In genomic region chr5:2531318-2531717, GRCh38 we compare ENCODE assay signal across 24 cellular contexts.
DNase-seq lines count a peak whose midpoint lies in the region; ATAC-seq, FAIRE-seq and TF ChIP-seq lines count a peak whose summit lies in the region.
"Had no signal": no experiment of that assay in that cellular context is flagged by ENCODE, and none has a peak within 500 bp of the region (broad histone marks: within the 10 kb centered on the region; RNA-seq: fewer than 3 reads in every experiment).

No MANE protein-coding gene starts in this region.

- BruUV-seq in HepG2 (replicated peaks; lab: Mats Ljungman, UMichigan) (no TSS peak), GM12878 (replicated peaks; lab: Mats Ljungman, UMichigan) (no TSS peak)

- peak; percentile 50 for FAIRE-seq in HepG2 (lab: Jason Lieb, UNC)
- FAIRE-seq in GM12878 (lab: Jason Lieb, UNC): no peak
- FAIRE-seq: A549, D721Med, GM12891, GM18507, H54 had no signal

- in situ Hi-C loops in HepG2 (cut with HindIII; ENCODE audit: extremely low pct_ligation_motif_present, low pct_unique_long_range_greater_than_20kb) (no loop called here), GM12878 (cut with MboI) (no loop called here)

- 0% methylated on average over 2 of the region's 2 CpGs for WGBS in HepG2 (ENCODE audit: low lambda C conversion rate)
- 78% methylated on average over 2 of the region's 2 CpGs for WGBS in right lobe of liver (ENCODE audit: insufficient coverage, low coverage, low lambda C conversion rate, missing lambda C conversion rate)
- WGBS in GM12878 (ENCODE audit: insufficient coverage, insufficient replicate concordance, low lambda C conversion rate, missing lambda C conversion rate): 63% methylated on average over 2 of the region's 2 CpGs

- no peak for TF ChIP-seq EP300 in HepG2 (IDR thresholded peaks at IDR 0.05; ENCODE audit: low read depth in 2 of 2, low read length in 2 of 2)
- no peak for TF ChIP-seq EP300 in HepG2 (CRISPR knock-in tag; IDR thresholded peaks at IDR 0.05; ENCODE audit: borderline replicate concordance)
- TF ChIP-seq EP300 in GM12878 (IDR thresholded peaks at IDR 0.05; ENCODE audit: borderline replicate concordance in 1 of 2, control insufficient read depth in 1 of 2, low read depth in 2 of 2, low read length in 2 of 2): no peak

- H3K4me1 ChIP-seq in HepG2 (ENCODE audit: insufficient read depth, low read length) (no peaks in the 10 kb centered on the region), right lobe of liver (no peaks in the 10 kb centered on the region), GM12878 (ENCODE audit: control insufficient read depth, insufficient read depth, low read length) (no peaks in the 10 kb centered on the region)
- H3K4me1 ChIP-seq: A549, HAP-1 had no signal

- H3K4me2 ChIP-seq in HepG2 (ENCODE audit: low read depth, low read length): no peak overlapping the region
- no peak overlapping the region for H3K4me2 ChIP-seq in GM12878 (ENCODE audit: control insufficient read depth, insufficient read depth)
- H3K4me2 ChIP-seq: A549, GM23338 had no signal

- no peak overlapping the region for H3K4me3 ChIP-seq in HepG2 (replicated peaks in 1 of 3; ENCODE audit: insufficient read depth in 1 of 3, low read depth in 2 of 3, low read length in 3 of 3)
- H3K4me3 ChIP-seq in right lobe of liver: no peak overlapping the region
- H3K4me3 ChIP-seq in GM12878: no peak overlapping the region
- H3K4me3 ChIP-seq: A549, GM23338, HAP-1 had no signal

- TF ChIP-seq POLR2A in HepG2 (IDR thresholded peaks at IDR 0.05; ENCODE audit: insufficient read depth in 1 of 2, low read depth in 2 of 2, low read length in 2 of 2) (no peak), right lobe of liver (IDR thresholded peaks at IDR 0.05) (no peak), GM12878 (IDR thresholded peaks at IDR 0.05; ENCODE audit: low read depth, low read length) (no peak)

- H2AFZ ChIP-seq in HepG2 (ENCODE audit: low read length) (no peak overlapping the region), GM12878 (ENCODE audit: control insufficient read depth, low read depth, low read length) (no peak overlapping the region)
- H2AFZ ChIP-seq: GM23338 had no signal

- RAD21 ChIA-PET in GM12878 (lab: Charles Lee; ENCODE audit: unreplicated experiment): no interaction called here

- no peak overlapping the region for H3K27ac ChIP-seq in HepG2 (ENCODE audit: extremely low read length, insufficient read depth, low read length)
- H3K27ac ChIP-seq in right lobe of liver: no peak overlapping the region
- H3K27ac ChIP-seq in GM12878 (ENCODE audit: control insufficient read depth, insufficient read depth): no peak overlapping the region
- H3K27ac ChIP-seq: 22Rv1, A549 had no signal

- TF ChIP-seq CTCF in HepG2 (CRISPR knock-in tag; IDR thresholded peaks at IDR 0.05) (no peak), right lobe of liver (IDR thresholded peaks at IDR 0.05) (no peak), GM12878 (IDR thresholded peaks at IDR 0.05 in 2 of 3, conservative IDR thresholded peaks at IDR 0.05 in 1 of 3; ENCODE audit: control insufficient read depth in 2 of 3, extremely low read depth in 1 of 3, insufficient read depth in 1 of 3, low read depth in 3 of 3, low read length in 3 of 3) (no peak)

- no peak for TF ChIP-seq RAD21 in HepG2 (CRISPR knock-in tag; IDR thresholded peaks at IDR 0.05)
- no peak for TF ChIP-seq RAD21 in GM12878 (IDR thresholded peaks at IDR 0.05; ENCODE audit: insufficient read depth, low read depth, low read length)

- H3K27me3 ChIP-seq in HepG2 (ENCODE audit: control insufficient read depth in 1 of 2, insufficient read depth in 2 of 2, low read length in 2 of 2) (no peaks in the 10 kb centered on the region; a peak in 1 of 5 replicates), right lobe of liver (no peaks in the 10 kb centered on the region), GM12878 (replicated peaks in 1 of 2; ENCODE audit: control insufficient read depth in 2 of 2, insufficient read depth in 2 of 2, low read length in 1 of 2) (no peaks in the 10 kb centered on the region)

- no peak for DNase-seq in HepG2 (ENCODE audit: low spot score)
- no peak for DNase-seq in right lobe of liver
- DNase-seq in GM12878 (ENCODE audit: low read depth, low spot score): no peak
- DNase-seq in islet precursor cell: peak; percentile 14
- no peak for DNase-seq in Ammon's horn (ENCODE audit: low spot score)
- no peak for DNase-seq in cortex of kidney (lab: John Stamatoyannopoulos, UW)
- no peak for DNase-seq in 8988T
- DNase-seq: ACHN; AML-193; CD4-positive, alpha-beta T cell; CD8-positive, alpha-beta memory T cell; DMS 273 treated with DMSO at 0.1 percent for 48 hours; DMS79; EL; GDM1 had no signal

- H3K9ac ChIP-seq in HepG2 (ENCODE audit: insufficient read depth, low read depth, low read length) (no peak overlapping the region), GM12878 (ENCODE audit: control insufficient read depth, insufficient read depth, low read length) (no peak overlapping the region)

- peaks cover 21% of the 10 kb centered on the region for H3K9me3 ChIP-seq in HepG2 (ENCODE audit: low read length)
- H3K9me3 ChIP-seq in right lobe of liver: no peaks in the 10 kb centered on the region
- peaks cover 4% of the 10 kb centered on the region; the same call in 1 of the 3 replicates for H3K9me3 ChIP-seq in GM12878 (replicated peaks; ENCODE audit: control insufficient read depth, insufficient read depth, low read length)
- H3K9me3 ChIP-seq: A549, HAP-1 had no signal

- CTCF ChIA-PET in HepG2 (lab: Yijun Ruan, JAX; ENCODE audit: low intra/inter-chr PET ratio, low total read pairs) (no interaction called here), GM12878 (lab: Yijun Ruan, JAX) (no interaction called here)

- POLR2A ChIA-PET in HepG2 (lab: Yijun Ruan, JAX) (no interaction called here), GM12878 (lab: Charles Lee) (no interaction called here)

- SMC1A ChIA-PET in GM12878 (lab: Charles Lee; ENCODE audit: uncharacterized antibody, unreplicated experiment): no interaction called here

- H3K79me2 ChIP-seq in HepG2 (ENCODE audit: insufficient read depth, low read length) (no peaks in the 10 kb centered on the region), GM12878 (ENCODE audit: control insufficient read depth, insufficient read depth, low read length) (no peaks in the 10 kb centered on the region)

- H4K20me1 ChIP-seq in HepG2 (ENCODE audit: insufficient read depth, low read length) (no peaks in the 10 kb centered on the region), GM12878 (ENCODE audit: control insufficient read depth, insufficient read depth) (no peaks in the 10 kb centered on the region)

- ATAC-seq in HepG2 (no peak), right lobe of liver (no peak), GM12878 (no peak), HG03565 (IDR thresholded peaks at IDR 0.05; ENCODE audit: unreplicated experiment) (no peak)
- ATAC-seq: A549, GM23338 had no signal

- no peaks in the 10 kb centered on the region for H3K36me3 ChIP-seq in HepG2 (replicated peaks in 1 of 2; ENCODE audit: control insufficient read depth in 1 of 2, insufficient read depth in 2 of 2, low read length in 2 of 2)
- no peaks in the 10 kb centered on the region for H3K36me3 ChIP-seq in right lobe of liver
- no peaks in the 10 kb centered on the region for H3K36me3 ChIP-seq in GM12878 (ENCODE audit: control insufficient read depth in 2 of 2, insufficient read depth in 2 of 2, low read length in 1 of 2)
- H3K36me3 ChIP-seq: HAP-1 had no signal

- intact Hi-C loops in HepG2 (cut with micrococcal nuclease; ENCODE audit: unreplicated experiment): no loop called here
- intact Hi-C loops in right lobe of liver (cut with DNase I): no loop called here
- intact Hi-C loops in GM12878 (cut with micrococcal nuclease; ENCODE audit: unreplicated experiment): no loop called here

TF ChIP-seq in HepG2, 621 proteins besides CTCF, POLR2A, EP300 and RAD21:
- TF ChIP-seq FOXA1 (IDR thresholded peaks at IDR 0.05) (peak; percentile 18), FOXA1 (CRISPR knock-in tag; IDR thresholded peaks at IDR 0.05) (no peak), KAT8 (CRISPR knock-in tag; IDR thresholded peaks at IDR 0.05) (no peak)
TF ChIP-seq in HepG2: peak in this region for 1.

TF ChIP-seq in GM12878, 131 proteins besides CTCF, POLR2A, EP300 and RAD21:
- TF ChIP-seq, protein P1, sequence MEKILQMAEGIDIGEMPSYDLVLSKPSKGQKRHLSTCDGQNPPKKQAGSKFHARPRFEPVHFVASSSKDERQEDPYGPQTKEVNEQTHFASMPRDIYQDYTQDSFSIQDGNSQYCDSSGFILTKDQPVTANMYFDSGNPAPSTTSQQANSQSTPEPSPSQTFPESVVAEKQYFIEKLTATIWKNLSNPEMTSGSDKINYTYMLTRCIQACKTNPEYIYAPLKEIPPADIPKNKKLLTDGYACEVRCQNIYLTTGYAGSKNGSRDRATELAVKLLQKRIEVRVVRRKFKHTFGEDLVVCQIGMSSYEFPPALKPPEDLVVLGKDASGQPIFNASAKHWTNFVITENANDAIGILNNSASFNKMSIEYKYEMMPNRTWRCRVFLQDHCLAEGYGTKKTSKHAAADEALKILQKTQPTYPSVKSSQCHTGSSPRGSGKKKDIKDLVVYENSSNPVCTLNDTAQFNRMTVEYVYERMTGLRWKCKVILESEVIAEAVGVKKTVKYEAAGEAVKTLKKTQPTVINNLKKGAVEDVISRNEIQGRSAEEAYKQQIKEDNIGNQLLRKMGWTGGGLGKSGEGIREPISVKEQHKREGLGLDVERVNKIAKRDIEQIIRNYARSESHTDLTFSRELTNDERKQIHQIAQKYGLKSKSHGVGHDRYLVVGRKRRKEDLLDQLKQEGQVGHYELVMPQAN (conservative IDR thresholded peaks at IDR 0.05): no peak
- TF ChIP-seq NR2C2 (IDR thresholded peaks at IDR 0.05; ENCODE audit: borderline replicate concordance, control insufficient read depth, insufficient read length, low read depth): peak; percentile 11
- TF ChIP-seq IKZF1 (conservative IDR thresholded peaks at IDR 0.05): no peak
- no peak for TF ChIP-seq EED (IDR thresholded peaks at IDR 0.05; ENCODE audit: low read depth)

Comparison
In these comparisons a context has a peak if more than half of its experiments do, and no peak if none do; other contexts are left out.
1. Of the 75 proteins assayed by ChIP-seq in both HepG2 and GM12878: peak only in HepG2: none; only in GM12878: NR2C2; in both: none; in neither: 74.